34 cellular contexts compared by ENCODE assay signal in the genomic region with DNA sequence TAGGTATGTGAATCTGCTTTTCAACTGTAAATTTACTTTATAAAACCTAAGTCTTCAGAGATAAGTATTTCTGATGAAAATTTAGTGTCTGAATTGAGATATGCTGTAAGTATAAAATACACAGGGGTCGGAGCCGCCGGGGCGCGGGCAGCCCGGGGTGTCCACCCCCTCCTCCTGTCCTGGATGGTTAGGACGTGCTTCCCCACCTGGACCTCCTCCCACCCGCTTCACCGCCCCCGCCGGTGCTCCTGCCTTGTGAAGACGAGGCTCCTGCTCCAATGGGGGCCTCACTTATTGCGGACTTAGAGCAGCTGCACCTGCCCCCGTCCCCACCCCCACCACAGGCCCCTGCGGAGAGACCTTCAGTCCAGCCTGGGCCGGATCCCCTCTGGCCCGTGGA.
"Had no signal": no experiment of that assay in that cellular context is flagged by ENCODE, and none has a peak within 500 bp of the region (broad histone marks: within the 10 kb centered on the region; RNA-seq: fewer than 3 reads in every experiment).

No MANE protein-coding gene starts in this region.

- H3K27me3 ChIP-seq: adrenal gland, body of pancreas, brain microvascular endothelial cell, breast epithelium had no signal

- H3K36me3 Mint-ChIP-seq: activated CD4-positive, alpha-beta memory T cell treated with anti-CD3 and anti-CD28 coated beads for 36 hours; activated naive CD4-positive, alpha-beta T cell treated with anti-CD3 and anti-CD28 coated beads, Interleukin-2, amount 50 U/mL, for 72 hours; activated naive CD8-positive, alpha-beta T cell treated with anti-CD3 and anti-CD28 coated beads for 36 hours had no signal

- H3K4me3 Mint-ChIP-seq: activated B cell treated with CpG ODN at 0.5 μM for 24 hours; activated CD4-positive, alpha-beta memory T cell treated with anti-CD3 and anti-CD28 coated beads for 36 hours; activated CD4-positive, alpha-beta T cell treated with anti-CD3 and anti-CD28 coated beads, Interleukin-2, amount 10 ng/mL, durations not matched to agents 24 days and 14 days; activated CD8-positive, alpha-beta T cell treated with anti-CD3 and anti-CD28 coated beads for 36 hours; activated naive CD4-positive, alpha-beta T cell treated with anti-CD3 and anti-CD28 coated beads for 36 hours; activated naive CD8-positive, alpha-beta T cell treated with anti-CD3 and anti-CD28 coated beads for 36 hours; activated T-cell treated with anti-CD3 and anti-CD28 coated beads, Interleukin-2, amount 50 U/mL, for 4 hours; activated T-cell treated with anti-CD3 and anti-CD28 coated beads, Interleukin-2, amount 50 U/mL, for 72 hours; activated T-helper 1 cell treated with anti-CD3 and anti-CD28 coated beads, Interleukin-12 subunit alpha, Interleukin-12 subunit beta, Interleukin-2, Interleukin-4 antibody, amounts not matched to agents 30 ng/mL and 10 ng/mL and 1 ng/mL, durations not matched to agents 14 hours and 24 hours and 36 hours; activated T-helper 17 cell treated with anti-CD3 and anti-CD28 coated beads, Interleukin-2, amount 50 U/mL, for 72 hours; T-helper 1 cell treated with Interleukin-12 subunit alpha and Interleukin-12 subunit beta and Interleukin-4 antibody, amounts not matched to agents 30 μg/mL and 1 μg/mL, for 36 hours; T-helper 2 cell treated with Interferon-gamma antibody and Interleukin-4, amounts not matched to agents 5 μg/mL and 100 μg/mL, for 36 hours had no signal

- H3K9me3 ChIP-seq: adrenal gland, body of pancreas, breast epithelium had no signal

- ATAC-seq: activated CD8-positive, alpha-beta T cell treated with anti-CD3 and anti-CD28 coated beads for 36 hours; activated T-cell treated with anti-CD3 and anti-CD28 coated beads, Interleukin-2, amount 50 U/mL, for 4 hours; activated T-cell treated with anti-CD3 and anti-CD28 coated beads, Interleukin-2, amount 50 U/mL, for 72 hours; body of pancreas had no signal

- DNase-seq: activated B cell treated with CpG ODN at 0.5 μM for 24 hours; activated CD4-positive, alpha-beta memory T cell treated with anti-CD3 and anti-CD28 coated beads for 36 hours; activated CD4-positive, alpha-beta T cell treated with anti-CD3 and anti-CD28 coated beads for 4 hours; activated CD4-positive, alpha-beta T cell treated with anti-CD3 and anti-CD28 coated beads, Interleukin-2, amount 10 ng/mL, durations not matched to agents 24 days and 14 days; activated CD4-positive, alpha-beta T cell treated with anti-CD3 and anti-CD28 coated beads, Interleukin-2, amount 50 U/mL, for 1 hour; activated CD4-positive, alpha-beta T cell treated with anti-CD3 and anti-CD28 coated beads, Interleukin-2, amount 50 U/mL, for 4 hours; activated CD4-positive, CD25-positive, alpha-beta regulatory T cell treated with anti-CD3 and anti-CD28 coated beads, Interleukin-2, amount 50 U/mL, for 72 hours; activated CD8-positive, alpha-beta memory T cell treated with anti-CD3 and anti-CD28 coated beads, Interleukin-2, amount 50 U/mL, for 4 hours; activated CD8-positive, alpha-beta T cell treated with anti-CD3 and anti-CD28 coated beads for 36 hours; activated effector memory CD4-positive, alpha-beta T cell treated with anti-CD3 and anti-CD28 coated beads, Interleukin-2, amount 50 U/mL, for 16 hours; activated gamma-delta T cell treated with Interleukin-2 at 50 U/mL for 16 hours; activated naive CD4-positive, alpha-beta T cell; activated naive CD4-positive, alpha-beta T cell treated with anti-CD3 and anti-CD28 coated beads for 36 hours; activated naive CD4-positive, alpha-beta T cell treated with anti-CD3 and anti-CD28 coated beads, Interleukin-2, amount 50 U/mL, for 16 hours; activated naive CD8-positive, alpha-beta T cell treated with anti-CD3 and anti-CD28 coated beads for 36 hours; activated T-cell treated with anti-CD3 and anti-CD28 coated beads for 4 hours; activated T-cell treated with anti-CD3 and anti-CD28 coated beads, Interleukin-2, amount 50 U/mL, for 1 hour; activated T-cell treated with anti-CD3 and anti-CD28 coated beads, Interleukin-2, amount 50 U/mL, for 4 hours; activated T-cell treated with anti-CD3 and anti-CD28 coated beads, Interleukin-2, amount 50 U/mL, for 72 hours; adrenal gland; amniotic stem cell; aorta; body of pancreas; brain microvascular endothelial cell; central memory CD4-positive, alpha-beta T cell; T-helper 2 cell; T-helper 9 cell had no signal

- H3K27me3 Mint-ChIP-seq: activated T-helper 17 cell treated with anti-CD3 and anti-CD28 coated beads, Interleukin-2, amount 50 U/mL, for 72 hours had no signal

- H3K4me1 Mint-ChIP-seq: activated B cell treated with CpG ODN at 0.5 μM for 24 hours; activated CD4-positive, alpha-beta T cell treated with anti-CD3 and anti-CD28 coated beads, Interleukin-2, amount 10 ng/mL, durations not matched to agents 24 days and 14 days; activated naive CD8-positive, alpha-beta T cell treated with anti-CD3 and anti-CD28 coated beads for 36 hours; activated T-helper 17 cell treated with anti-CD3 and anti-CD28 coated beads, Interleukin-2, amount 50 U/mL, for 72 hours had no signal

- H3K36me3 ChIP-seq: adrenal gland, brain microvascular endothelial cell, breast epithelium had no signal

- H3K27ac Mint-ChIP-seq: activated B cell treated with CpG ODN at 0.5 μM for 24 hours; activated CD4-positive, alpha-beta memory T cell treated with anti-CD3 and anti-CD28 coated beads for 36 hours; activated CD4-positive, alpha-beta T cell treated with anti-CD3 and anti-CD28 coated beads, Interleukin-2, amount 10 ng/mL, durations not matched to agents 24 days and 14 days; activated CD8-positive, alpha-beta T cell treated with anti-CD3 and anti-CD28 coated beads for 36 hours; activated naive CD4-positive, alpha-beta T cell treated with anti-CD3 and anti-CD28 coated beads for 36 hours; activated naive CD4-positive, alpha-beta T cell treated with anti-CD3 and anti-CD28 coated beads, Interleukin-2, amount 50 U/mL, for 72 hours; activated naive CD8-positive, alpha-beta T cell treated with anti-CD3 and anti-CD28 coated beads for 36 hours; activated T-cell treated with anti-CD3 and anti-CD28 coated beads, Interleukin-2, amount 50 U/mL, for 72 hours; activated T-helper 1 cell treated with anti-CD3 and anti-CD28 coated beads, Interleukin-12 subunit alpha, Interleukin-12 subunit beta, Interleukin-2, Interleukin-4 antibody, amounts not matched to agents 30 ng/mL and 10 ng/mL and 1 ng/mL, durations not matched to agents 14 hours and 24 hours and 36 hours; activated T-helper 17 cell treated with anti-CD3 and anti-CD28 coated beads, Interleukin-2, amount 50 U/mL, for 72 hours; T-helper 1 cell treated with Interleukin-12 subunit alpha and Interleukin-12 subunit beta and Interleukin-4 antibody, amounts not matched to agents 30 μg/mL and 1 μg/mL, for 36 hours; T-helper 2 cell treated with Interferon-gamma antibody and Interleukin-4, amounts not matched to agents 5 μg/mL and 100 μg/mL, for 36 hours had no signal

- H3K27ac ChIP-seq: adrenal gland, body of pancreas, brain microvascular endothelial cell, breast epithelium, VCaP had no signal

- H3K9me3 Mint-ChIP-seq: activated B cell treated with CpG ODN at 0.5 μM for 24 hours; activated CD4-positive, alpha-beta memory T cell treated with anti-CD3 and anti-CD28 coated beads for 36 hours; activated CD4-positive, alpha-beta T cell treated with anti-CD3 and anti-CD28 coated beads, Interleukin-2, amount 10 ng/mL, durations not matched to agents 24 days and 14 days; activated CD8-positive, alpha-beta T cell treated with anti-CD3 and anti-CD28 coated beads for 36 hours; activated naive CD4-positive, alpha-beta T cell treated with anti-CD3 and anti-CD28 coated beads for 36 hours; activated naive CD4-positive, alpha-beta T cell treated with anti-CD3 and anti-CD28 coated beads, Interleukin-2, amount 50 U/mL, for 72 hours; activated naive CD8-positive, alpha-beta T cell treated with anti-CD3 and anti-CD28 coated beads for 36 hours; activated T-cell treated with anti-CD3 and anti-CD28 coated beads, Interleukin-2, amount 50 U/mL, for 4 hours; activated T-cell treated with anti-CD3 and anti-CD28 coated beads, Interleukin-2, amount 50 U/mL, for 72 hours; activated T-helper 1 cell treated with anti-CD3 and anti-CD28 coated beads, Interleukin-12 subunit alpha, Interleukin-12 subunit beta, Interleukin-2, Interleukin-4 antibody, amounts not matched to agents 30 ng/mL and 10 ng/mL and 1 ng/mL, durations not matched to agents 14 hours and 24 hours and 36 hours; activated T-helper 17 cell treated with anti-CD3 and anti-CD28 coated beads, Interleukin-2, amount 50 U/mL, for 72 hours; T-helper 1 cell treated with Interleukin-12 subunit alpha and Interleukin-12 subunit beta and Interleukin-4 antibody, amounts not matched to agents 30 μg/mL and 1 μg/mL, for 36 hours; T-helper 2 cell treated with Interferon-gamma antibody and Interleukin-4, amounts not matched to agents 5 μg/mL and 100 μg/mL, for 36 hours had no signal

- H3K4me3 ChIP-seq: adrenal gland, body of pancreas, breast epithelium had no signal

- H3K4me1 ChIP-seq: adrenal gland, body of pancreas, breast epithelium had no signal
